ENCODE assay signal across 21 cellular contexts in the genomic region with DNA sequence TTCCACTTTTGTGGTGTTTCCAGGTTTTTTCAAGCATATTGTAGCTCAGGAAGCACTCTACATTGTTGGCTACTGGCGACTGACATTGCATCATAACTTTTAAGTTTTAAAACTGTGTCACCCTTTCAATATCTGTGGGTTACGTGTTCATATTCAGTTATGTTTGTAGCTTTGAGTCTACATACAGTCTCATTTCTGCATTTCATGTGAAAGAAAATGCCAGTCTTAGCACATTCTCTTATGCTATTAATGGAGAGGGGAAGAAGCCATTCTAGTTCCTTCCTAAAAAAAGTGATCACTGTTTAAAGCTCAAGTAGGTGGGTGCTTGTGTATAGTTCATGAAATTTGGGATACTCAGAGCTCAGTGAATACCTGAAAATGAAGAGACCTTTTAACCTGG.
"Had no signal": no experiment of that assay in that cellular context is flagged by ENCODE, and none has a peak within 500 bp of the region (broad histone marks: within the 10 kb centered on the region; RNA-seq: fewer than 3 reads in every experiment).

No MANE protein-coding gene starts in this region.

- H3K4me3 Mint-ChIP-seq: activated CD8-positive, alpha-beta T cell treated with anti-CD3 and anti-CD28 coated beads for 36 hours; activated T-helper 17 cell treated with anti-CD3 and anti-CD28 coated beads, Interleukin-2, amount 50 U/mL, for 72 hours; brain; naive thymus-derived CD8-positive, alpha-beta T cell; neural progenitor cell; T-helper 1 cell treated with Interleukin-12 subunit alpha and Interleukin-12 subunit beta and Interleukin-4 antibody, amounts not matched to agents 30 μg/mL and 1 μg/mL, for 36 hours had no signal

- H3K27me3 ChIP-seq: gastroesophageal sphincter, neural progenitor cell, right atrium auricular region, upper lobe of left lung had no signal

- H3K27me3 Mint-ChIP-seq: activated CD8-positive, alpha-beta T cell treated with anti-CD3 and anti-CD28 coated beads for 36 hours; activated T-helper 17 cell treated with anti-CD3 and anti-CD28 coated beads, Interleukin-2, amount 50 U/mL, for 72 hours; brain; naive thymus-derived CD8-positive, alpha-beta T cell had no signal

- H3K4me2 ChIP-seq: neural progenitor cell had no signal

- ATAC-seq: activated CD8-positive, alpha-beta T cell treated with anti-CD3 and anti-CD28 coated beads for 36 hours; activated naive CD4-positive, alpha-beta T cell treated with anti-CD3 and anti-CD28 coated beads, Interleukin-2, amount 50 U/mL, for 72 hours; activated T-helper 17 cell treated with anti-CD3 and anti-CD28 coated beads, Interleukin-2, amount 50 U/mL, for 72 hours; gastroesophageal sphincter; left colon; naive thymus-derived CD8-positive, alpha-beta T cell; psoas muscle had no signal

- H3K9ac ChIP-seq: neural progenitor cell had no signal

- H3K27ac Mint-ChIP-seq: activated CD8-positive, alpha-beta T cell treated with anti-CD3 and anti-CD28 coated beads for 36 hours; activated T-helper 17 cell treated with anti-CD3 and anti-CD28 coated beads, Interleukin-2, amount 50 U/mL, for 72 hours; brain; naive thymus-derived CD8-positive, alpha-beta T cell; neural progenitor cell; T-helper 1 cell treated with Interleukin-12 subunit alpha and Interleukin-12 subunit beta and Interleukin-4 antibody, amounts not matched to agents 30 μg/mL and 1 μg/mL, for 36 hours had no signal

- DNase-seq: activated CD4-positive, alpha-beta T cell treated with anti-CD3 and anti-CD28 coated beads for 48 hours; activated CD8-positive, alpha-beta T cell treated with anti-CD3 and anti-CD28 coated beads for 36 hours; activated T-cell treated with anti-CD3 and anti-CD28 coated beads, Interleukin-2, amount 50 U/mL, for 1 hour; aorta; heart left ventricle; left colon; naive thymus-derived CD8-positive, alpha-beta T cell; psoas muscle; stimulated activated CD4-positive, alpha-beta T cell treated with anti-CD3 and anti-CD28 coated beads, Interleukin-4, amount 100 ng/mL, for 24 hours; stimulated activated naive CD4-positive, alpha-beta T cell treated with Interleukin-2 at 50 U/mL for 16 hours; T1000; upper lobe of left lung had no signal

- H3K36me3 ChIP-seq: gastroesophageal sphincter, heart left ventricle, neural progenitor cell, right atrium auricular region, upper lobe of left lung had no signal

- H3K4me3 ChIP-seq: gastroesophageal sphincter, heart left ventricle, lung, neural progenitor cell, psoas muscle, right atrium auricular region, upper lobe of left lung had no signal

- H3K4me1 ChIP-seq: neural progenitor cell, right atrium auricular region, upper lobe of left lung had no signal

- H3K36me3 Mint-ChIP-seq: activated naive CD4-positive, alpha-beta T cell treated with anti-CD3 and anti-CD28 coated beads, Interleukin-2, amount 50 U/mL, for 72 hours; neural progenitor cell had no signal

- H2AFZ ChIP-seq: neural progenitor cell had no signal

- H3K9me3 ChIP-seq: gastroesophageal sphincter, upper lobe of left lung had no signal

- H3K27ac ChIP-seq: epithelial cell of prostate, gastroesophageal sphincter, heart left ventricle, neural progenitor cell, psoas muscle, right atrium auricular region, upper lobe of left lung had no signal

- H3K9me3 Mint-ChIP-seq: activated naive CD4-positive, alpha-beta T cell treated with anti-CD3 and anti-CD28 coated beads, Interleukin-2, amount 50 U/mL, for 72 hours; activated T-helper 17 cell treated with anti-CD3 and anti-CD28 coated beads, Interleukin-2, amount 50 U/mL, for 72 hours had no signal

- H3K4me1 Mint-ChIP-seq: neural progenitor cell had no signal
